30 cellular contexts compared by ENCODE assay signal in the genomic region with DNA sequence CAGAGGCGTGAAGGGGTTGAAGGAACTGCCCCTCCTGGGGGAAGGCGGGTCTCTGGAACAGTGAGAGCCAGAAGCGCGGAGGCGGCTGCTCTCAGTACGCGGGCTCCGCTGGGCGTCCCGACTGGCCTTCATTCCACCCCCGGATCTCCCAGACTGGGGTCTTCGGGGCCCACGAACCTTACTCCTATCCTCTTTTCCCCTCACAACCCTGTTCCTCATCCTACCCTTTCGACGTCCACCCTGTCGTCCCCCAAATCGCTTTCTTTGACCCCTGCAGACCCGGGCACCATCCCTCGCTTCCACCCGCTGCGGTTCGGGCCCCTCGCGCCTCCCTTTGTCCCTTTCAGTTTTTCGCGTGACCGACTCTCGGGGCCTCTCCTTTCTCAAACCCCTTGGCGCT.
"Had no signal": no experiment of that assay in that cellular context is flagged by ENCODE, and none has a peak within 500 bp of the region (broad histone marks: within the 10 kb centered on the region; RNA-seq: fewer than 3 reads in every experiment).

No MANE protein-coding gene starts in this region.

- FAIRE-seq: astrocyte, colon had no signal

- H3K4me3 ChIP-seq: esophagus muscularis mucosa, gastrocnemius medialis, heart left ventricle had no signal

- H3K36me3 ChIP-seq: brain microvascular endothelial cell, esophagus muscularis mucosa, gastrocnemius medialis, heart left ventricle had no signal

- H3K27me3 ChIP-seq: brain microvascular endothelial cell, foreskin keratinocyte, gastrocnemius medialis, heart left ventricle had no signal

- H3K27ac ChIP-seq: brain microvascular endothelial cell, esophagus muscularis mucosa, foreskin keratinocyte, gastrocnemius medialis, heart left ventricle had no signal

- ATAC-seq: activated CD8-positive, alpha-beta T cell treated with anti-CD3 and anti-CD28 coated beads for 36 hours; activated T-cell treated with anti-CD3 and anti-CD28 coated beads, Interleukin-2, amount 50 U/mL, for 4 hours; activated T-helper 17 cell treated with anti-CD3 and anti-CD28 coated beads, Interleukin-2, amount 50 U/mL, for 72 hours; effector memory CD8-positive, alpha-beta T cell; foreskin keratinocyte; gastrocnemius medialis; heart left ventricle; WTC11 had no signal

- H3K4me1 ChIP-seq: esophagus muscularis mucosa, foreskin keratinocyte, gastrocnemius medialis, heart left ventricle had no signal

- DNase-seq: activated CD4-positive, alpha-beta T cell treated with anti-CD3 and anti-CD28 coated beads for 1 hour; activated CD4-positive, alpha-beta T cell treated with anti-CD3 and anti-CD28 coated beads for 4 hours; activated CD4-positive, alpha-beta T cell treated with anti-CD3 and anti-CD28 coated beads, Interleukin-2, amount 10 ng/mL, durations not matched to agents 7 days and 5 days; activated CD4-positive, alpha-beta T cell treated with anti-CD3 and anti-CD28 coated beads, Interleukin-2, amount 50 U/mL, for 4 hours; activated CD8-positive, alpha-beta memory T cell treated with anti-CD3 and anti-CD28 coated beads for 24 hours; activated CD8-positive, alpha-beta T cell treated with anti-CD3 and anti-CD28 coated beads for 36 hours; activated effector memory CD4-positive, alpha-beta T cell treated with Interleukin-2 at 50 U/mL for 16 hours; activated gamma-delta T cell treated with Interleukin-2 at 50 U/mL for 16 hours; activated naive CD4-positive, alpha-beta T cell treated with anti-CD3 and anti-CD28 coated beads, Interleukin-2, amount 50 U/mL, for 16 hours; activated naive CD4-positive, alpha-beta T cell treated with Interleukin-2 at 50 U/mL for 16 hours; activated T-cell treated with anti-CD3 and anti-CD28 coated beads, Interleukin-2, amount 50 U/mL, for 4 hours; amniotic stem cell; anterior cingulate cortex; brain microvascular endothelial cell; caudate nucleus; cortex of kidney; dermis blood vessel endothelial cell; effector CD4-positive, alpha-beta T cell; effector memory CD8-positive, alpha-beta T cell; erythroblast; foreskin keratinocyte; gastrocnemius medialis; glutamatergic neuron; heart left ventricle; T-helper 2 cell had no signal

- H3K9me3 ChIP-seq: gastrocnemius medialis had no signal
